Comparison of ENCODE assay signal across 23 cellular contexts in the genomic region with DNA sequence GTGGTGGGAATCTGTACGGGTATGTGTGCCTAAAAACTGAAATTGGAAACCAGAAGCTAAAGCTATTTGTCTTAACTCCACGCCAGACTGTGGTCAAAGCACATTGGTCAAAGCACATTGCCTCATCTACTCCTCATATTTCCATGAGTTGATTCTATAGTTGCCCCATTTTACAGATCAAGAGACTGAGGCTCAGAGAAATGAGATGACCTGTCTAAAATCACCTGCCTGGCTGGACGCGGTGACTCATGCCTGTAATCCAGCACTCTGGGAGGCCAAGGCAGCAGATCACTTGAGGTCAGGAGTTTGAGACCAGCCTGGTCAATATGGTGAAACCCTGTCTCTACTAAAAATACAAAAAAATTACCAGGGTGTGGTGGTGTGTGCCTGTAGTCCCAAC. TPM values are rescaled to one million over a fixed set of nuclear protein-coding genes. Genes with fewer than 3 reads are reported as not detected.
DNase-seq lines count a peak whose midpoint lies in the region; ATAC-seq, FAIRE-seq and TF ChIP-seq lines count a peak whose summit lies in the region.
"Had no signal": no experiment of that assay in that cellular context is flagged by ENCODE, and none has a peak within 500 bp of the region (broad histone marks: within the 10 kb centered on the region; RNA-seq: fewer than 3 reads in every experiment).

No MANE protein-coding gene starts in this region.

- no peaks in the 10 kb centered on the region for H3K36me3 ChIP-seq in HepG2 (replicated peaks in 1 of 2; ENCODE audit: control insufficient read depth in 1 of 2, insufficient read depth in 2 of 2, low read length in 2 of 2)
- H3K36me3 ChIP-seq: BE2C; BLaER1 treated with 17β-estradiol and CSF1 and Interleukin-3, amounts not matched to agents 10 nM and 100 nM had no signal

- CTCF ChIA-PET in A549 (lab: Yijun Ruan, JAX) (no interaction called here), HepG2 (lab: Yijun Ruan, JAX; ENCODE audit: low intra/inter-chr PET ratio, low total read pairs) (no interaction called here)

- no TSS peak for BruUV-seq in HepG2 (replicated peaks; lab: Mats Ljungman, UMichigan)

- no peaks in the 10 kb centered on the region for H3K79me2 ChIP-seq in HepG2 (ENCODE audit: insufficient read depth, low read length)

- H3K27me3 Mint-ChIP-seq in chondrocyte (ENCODE audit: low read depth): peaks cover 40% of the 10 kb centered on the region

- no peak overlapping the region for H3K27ac Mint-ChIP-seq in chondrocyte (ENCODE audit: unreplicated experiment)
- H3K27ac Mint-ChIP-seq: CD14-positive monocyte; CD4-positive, alpha-beta T cell; CD8-positive, alpha-beta memory T cell; H9 had no signal

- peaks cover 5 to 46% of the 10 kb centered on the region in 2 experiments; a peak in 4 of 5 replicates for H3K27me3 ChIP-seq in HepG2 (ENCODE audit: control insufficient read depth in 1 of 2, insufficient read depth in 2 of 2, low read length in 2 of 2)

- H3K9me3 Mint-ChIP-seq in chondrocyte (ENCODE audit: low read depth): peaks cover 18% of the 10 kb centered on the region
- H3K9me3 Mint-ChIP-seq: CD4-positive, alpha-beta T cell had no signal

- H3K4me1 ChIP-seq in A549: peaks cover 11% of the 10 kb centered on the region
- peaks cover 9% of the 10 kb centered on the region for H3K4me1 ChIP-seq in HepG2 (ENCODE audit: insufficient read depth, low read length)
- H3K4me1 ChIP-seq: BE2C had no signal

- H2AFZ ChIP-seq in HepG2 (ENCODE audit: low read length): no peak overlapping the region
- H2AFZ ChIP-seq: GM23248 had no signal

- TF ChIP-seq CTCF in A549 (IDR thresholded peaks at IDR 0.05) (no peak), chondrocyte (IDR thresholded peaks at IDR 0.05) (no peak), HepG2 (CRISPR knock-in tag; IDR thresholded peaks at IDR 0.05) (no peak)

- DNase-seq in A549 (ENCODE audit: low read depth in 1 of 2, low spot score in 1 of 2) (no peak), Daoy (ENCODE audit: low read depth) (peak; percentile 8), chondrocyte (ENCODE audit: low spot score) (peak; percentile 28), HepG2 (ENCODE audit: low spot score) (no peak), NCI-H526 (lab: John Stamatoyannopoulos, UW) (no peak), Ammon's horn (ENCODE audit: low spot score) (no peak)
- DNase-seq in stimulated activated CD4-positive, alpha-beta T cell treated with anti-CD3 and anti-CD28 coated beads, Interleukin-4, amount 100 ng/mL, for 1 hour: no peak
- DNase-seq: BE2C; CD4-positive, alpha-beta T cell; CD8-positive, alpha-beta memory T cell; DMS 273 treated with DMSO at 0.1 percent for 48 hours; DMS79; GF-D8; GM23248; H9 had no signal

- peaks cover 8% of the 10 kb centered on the region for H3K36me3 Mint-ChIP-seq in chondrocyte (ENCODE audit: low read depth)
- H3K36me3 Mint-ChIP-seq: CD14-positive monocyte; CD8-positive, alpha-beta memory T cell had no signal

- FAIRE-seq in A549 (lab: Jason Lieb, UNC) (no peak), HepG2 (lab: Jason Lieb, UNC) (no peak)
- FAIRE-seq: D721Med, GM12891, GM18507, H1 had no signal

- 40% methylated on average over 4 of the region's 4 CpGs for WGBS in A549 (ENCODE audit: missing lambda C conversion rate)
- WGBS in HepG2 (ENCODE audit: low lambda C conversion rate): 10% methylated on average over 4 of the region's 4 CpGs

- TF ChIP-seq EP300 in A549 (IDR thresholded peaks at IDR 0.05) (no peak), HepG2 (IDR thresholded peaks at IDR 0.05; ENCODE audit: low read depth in 2 of 2, low read length in 2 of 2) (no peak), HepG2 (CRISPR knock-in tag; IDR thresholded peaks at IDR 0.05; ENCODE audit: borderline replicate concordance) (no peak)

- intact Hi-C loops in HepG2 (cut with micrococcal nuclease; ENCODE audit: unreplicated experiment): no loop called here

- H3K4me2 ChIP-seq in A549 (no peak overlapping the region), HepG2 (ENCODE audit: low read depth, low read length) (no peak overlapping the region)
- H3K4me2 ChIP-seq: BLaER1 treated with 17β-estradiol and CSF1 and Interleukin-3, amounts not matched to agents 10 nM and 100 nM had no signal

- no peak for TF ChIP-seq POLR2A in A549 (IDR thresholded peaks at IDR 0.05; ENCODE audit: low read length)
- TF ChIP-seq POLR2A in HepG2 (IDR thresholded peaks at IDR 0.05; ENCODE audit: insufficient read depth in 1 of 2, low read depth in 2 of 2, low read length in 2 of 2): no peak

- in situ Hi-C loops in HepG2 (cut with HindIII; ENCODE audit: extremely low pct_ligation_motif_present, low pct_unique_long_range_greater_than_20kb): no loop called here

- H3K9me3 ChIP-seq in A549 (peaks cover 9% of the 10 kb centered on the region; the same call in 2 of the 3 replicates), HepG2 (ENCODE audit: low read length) (no peaks in the 10 kb centered on the region)
- H3K9me3 ChIP-seq: BE2C had no signal

- no peak overlapping the region for H3K27ac ChIP-seq in A549
- H3K27ac ChIP-seq in HepG2 (ENCODE audit: extremely low read length, insufficient read depth, low read length): no peak overlapping the region
- H3K27ac ChIP-seq: BLaER1 treated with 17β-estradiol and CSF1 and Interleukin-3, amounts not matched to agents 10 nM and 100 nM; GM23248 had no signal

- H4K20me1 ChIP-seq in HepG2 (ENCODE audit: insufficient read depth, low read length): no peaks in the 10 kb centered on the region

- no peaks in the 10 kb centered on the region for H3K4me1 Mint-ChIP-seq in chondrocyte (ENCODE audit: low read depth)
- H3K4me1 Mint-ChIP-seq: CD14-positive monocyte; CD8-positive, alpha-beta memory T cell; H9 had no signal

- no peak for ATAC-seq in A549
- ATAC-seq in HepG2: no peak
- no peak for ATAC-seq in HG02759 (IDR thresholded peaks at IDR 0.05; ENCODE audit: unreplicated experiment)

- no peak for TF ChIP-seq RAD21 in A549 (conservative IDR thresholded peaks at IDR 0.05 in 1 of 2, IDR thresholded peaks at IDR 0.05 in 1 of 2)
- TF ChIP-seq RAD21 in HepG2 (CRISPR knock-in tag; IDR thresholded peaks at IDR 0.05): no peak

- no peak overlapping the region for H3K4me3 Mint-ChIP-seq in chondrocyte (ENCODE audit: unreplicated experiment)
- H3K4me3 Mint-ChIP-seq: CD14-positive monocyte; CD4-positive, alpha-beta T cell; CD8-positive, alpha-beta memory T cell; H9 had no signal

- H3K9ac ChIP-seq in HepG2 (ENCODE audit: insufficient read depth, low read depth, low read length): no peak overlapping the region
- H3K9ac ChIP-seq: BLaER1 treated with 17β-estradiol and CSF1 and Interleukin-3, amounts not matched to agents 10 nM and 100 nM; GM23248 had no signal

- POLR2A ChIA-PET in A549 (lab: Yijun Ruan, JAX) (no interaction called here), HepG2 (lab: Yijun Ruan, JAX) (no interaction called here)

- H3K4me3 ChIP-seq in A549 (no peak overlapping the region), HepG2 (replicated peaks in 1 of 3; ENCODE audit: insufficient read depth in 1 of 3, low read depth in 2 of 3, low read length in 3 of 3) (no peak overlapping the region)
- H3K4me3 ChIP-seq: BLaER1 treated with 17β-estradiol and CSF1 and Interleukin-3, amounts not matched to agents 10 nM and 100 nM; GM23248 had no signal

TF ChIP-seq in A549, 52 proteins besides CTCF, POLR2A, EP300 and RAD21:
- TF ChIP-seq MAFK (IDR thresholded peaks at IDR 0.05; ENCODE audit: partially characterized antibody) (no peak), ZSCAN20 (CRISPR knock-in tag; IDR thresholded peaks at IDR 0.05) (no peak), KDM1A (IDR thresholded peaks at IDR 0.05; ENCODE audit: low read depth) (0 out of 2 replicates have a peak, but pooled peaks have one; percentile 48), SMC3 (IDR thresholded peaks at IDR 0.05) (no peak)
TF ChIP-seq in A549: peak in this region for 1.

TF ChIP-seq in HepG2, 621 proteins besides CTCF, POLR2A, EP300 and RAD21:
- peak; percentile 82 for TF ChIP-seq ZNF629 (CRISPR knock-in tag; conservative IDR thresholded peaks at IDR 0.05)
- no peak for TF ChIP-seq SIX4 (CRISPR knock-in tag; IDR thresholded peaks at IDR 0.05)
TF ChIP-seq in HepG2: peak in this region for 1.

RNA-seq across cellular contexts. Expression of gene MNX1, which starts 21.7 kb away (rescaled TPM):
- polyA plus RNA-seq in A549 (2011; rRNA removed) (0.67 and 0.70 TPM in 2 replicates), A549 (2017; fragmentation: RNase III; extraction: RNeasy Plus Mini Kit Qiagen cat#74134 plus additional on column Dnase treatment) (3.1 to 4.5 TPM (median 4.2 TPM) in 3 replicates), HepG2 (2011; rRNA removed) (0.91 and 0.94 TPM in 2 replicates)
- 1.5 and 1.8 TPM in 2 replicates for polyA plus RNA-seq in A549 (2012; cell fraction: cytosol; rRNA removed)
- polyA plus RNA-seq in A549 (2012; cell fraction: nucleus; rRNA removed): 3.2 TPM in 2 replicates
- polyA minus RNA-seq in A549 (2011; rRNA and poly(A)+ RNA removed): 0.88 and 1.0 TPM in 2 replicates
- 4.4 and 6.3 TPM in 2 replicates for total RNA-seq in Daoy (2014; rRNA removed; shearing (Covaris generic))
- total RNA-seq in chondrocyte (not detected in 3 replicates), HepG2 (2016; rRNA removed; fragmentation: Illumina TruSeq; extraction: Trizol) (3.6 and 6.1 TPM in 2 replicates)
- 2.4 and 2.5 TPM in 2 replicates for total RNA-seq in HepG2 (2016; cell fraction: cytosol; rRNA removed; fragmentation: Illumina TruSeq; extraction: Trizol; ENCODE audit: low read depth)
- 3.4 and 9.7 TPM in 2 replicates for total RNA-seq in HepG2 (2016; cell fraction: insoluble cytoplasmic fraction; rRNA removed; fragmentation: Illumina TruSeq; extraction: Trizol)
- total RNA-seq in HepG2 (2016; cell fraction: membrane; rRNA removed; fragmentation: Illumina TruSeq; extraction: Trizol): 4.5 and 5.6 TPM in 2 replicates
- total RNA-seq in HepG2 (2016; cell fraction: nucleus; rRNA removed; fragmentation: Illumina TruSeq; extraction: Trizol): 6.7 and 7.4 TPM in 2 replicates
- polyA plus RNA-seq in HepG2 (2011; cell fraction: cytosol; rRNA removed): 0.37 and 1.0 TPM in 2 replicates
- 3.8 and 4.5 TPM in 2 replicates for polyA plus RNA-seq in HepG2 (2011; cell fraction: nucleus; rRNA removed)
- polyA plus RNA-seq in HepG2 (2012): 1.7 and 2.4 TPM in 2 replicates
- polyA plus RNA-seq in HepG2 (2016; cell fraction: cytosol; fragmentation: Illumina TruSeq; extraction: Trizol; ENCODE audit: low read depth): 2.2 and 3.2 TPM in 2 replicates
- polyA plus RNA-seq in HepG2 (2016; cell fraction: insoluble cytoplasmic fraction; fragmentation: Illumina TruSeq; extraction: Trizol; ENCODE audit: low read depth): 6.3 and 6.7 TPM in 2 replicates
- 4.5 and 4.8 TPM in 2 replicates for polyA plus RNA-seq in HepG2 (2016; cell fraction: membrane; fragmentation: Illumina TruSeq; extraction: Trizol; ENCODE audit: low read depth)
- 16.6 TPM in 2 replicates for polyA plus RNA-seq in HepG2 (2016; cell fraction: nucleus; fragmentation: Illumina TruSeq; extraction: Trizol; ENCODE audit: insufficient read depth, low read depth)
- 0.98 and 1.5 TPM in 2 replicates for polyA minus RNA-seq in HepG2 (2011; rRNA and poly(A)+ RNA removed; ENCODE audit: low replicate concordance)
- polyA minus RNA-seq in HepG2 (2011; cell fraction: cytosol; rRNA and poly(A)+ RNA removed): 0.89 and 1.6 TPM in 2 replicates
- polyA minus RNA-seq in HepG2 (2011; cell fraction: nucleus; rRNA and poly(A)+ RNA removed): 3.2 and 7.9 TPM in 2 replicates
- total RNA-seq: CD8-positive, alpha-beta memory T cell; GM23248; H9 had no signal
- polyA plus RNA-seq: AG04450; CD14-positive monocyte; CD8-positive, alpha-beta memory T cell; GM23248; H1 had no signal

Comparison
In these comparisons a context has a peak if more than half of its experiments do, and no peak if none do; other contexts are left out.
1. DNase-seq: peak in Daoy (single experiment) and chondrocyte (single experiment); none in A549 (0 of 2), HepG2 (single experiment), NCI-H526 (0 of 2), stimulated activated CD4-positive, alpha-beta T cell treated with anti-CD3 and anti-CD28 coated beads, Interleukin-4, amount 100 ng/mL, for 1 hour (single experiment) and Ammon's horn (single experiment).
2. Of the 38 proteins assayed by ChIP-seq in both HepG2 and A549: peak only in HepG2: none; only in A549: KDM1A; in both: none; in neither: 37.